Comparison of ENCODE assay signal across 8 cellular contexts in genomic region chr19:14496029-14496848, GRCh38. TPM values are rescaled to one million over a fixed set of nuclear protein-coding genes. Genes with fewer than 3 reads are reported as not detected.
DNase-seq lines count a peak whose midpoint lies in the region; TF ChIP-seq lines count a peak whose summit lies in the region.

Gene GIPC1 (minus strand): TSS chr19:14496127. CDS start chr19:14482976, 13,151 bp downstream.

- H3K27ac Mint-ChIP-seq in IgD-negative memory B cell: peak within 1 kb of the TSS in 2 of 3 donors; percentile 56 to 77

- no peaks in the 10 kb centered on the region for H3K27me3 Mint-ChIP-seq in IgD-negative memory B cell

- no peaks in the 10 kb centered on the region for H3K36me3 Mint-ChIP-seq in IgD-negative memory B cell

- H3K9me3 Mint-ChIP-seq in IgD-negative memory B cell: no peaks in the 10 kb centered on the region

- DNase-seq in AG08396 (ENCODE audit: low spot score): peak; percentile 100
- peak; percentile 95 for DNase-seq in GM19240 (ENCODE audit: insufficient read length, low spot score)
- peak; percentile 94 for DNase-seq in OCI-M2 (lab: John Stamatoyannopoulos, UW; ENCODE audit: unreplicated experiment)
- peak; percentile 87 for DNase-seq in activated T-cell treated with anti-CD3 and anti-CD28 coated beads, Interleukin-2, amount 50 U/mL, for 1 hour
- DNase-seq in epithelial cell of esophagus (ENCODE audit: low read depth): peak; percentile 100
- peak; percentile 98 for DNase-seq in midbrain (lab: John Stamatoyannopoulos, UW)
- DNase-seq in stimulated activated CD8-positive, alpha-beta memory T cell treated with anti-CD3 and anti-CD28 coated beads, Interleukin-15, amount 100 ng/mL, for 4 hours (ENCODE audit: low read depth in 2 of 2): peak; percentile 59 to 66

- H3K4me1 Mint-ChIP-seq in IgD-negative memory B cell: peaks cover 5 to 13% (median 13%) of the 10 kb centered on the region in 3 donors

- peak within 1 kb of the TSS; percentile 79 to 92 (median 84) for H3K4me3 Mint-ChIP-seq in IgD-negative memory B cell

- TF ChIP-seq CTCF in epithelial cell of esophagus (IDR thresholded peaks at IDR 0.05; ENCODE audit: insufficient read depth, low read depth, low read length, missing control alignments): no peak

- peak within 1 kb of the TSS; percentile 89 for H3K4me3 ChIP-seq in epithelial cell of esophagus (ENCODE audit: low read length)

RNA-seq across cellular contexts. Expression of gene GIPC1, which starts in this region (rescaled TPM):
- 10.1 TPM for polyA plus RNA-seq in IgD-negative memory B cell

Comparison
In these comparisons a context has a peak if more than half of its experiments do, and no peak if none do; other contexts are left out.
1. Peak in every context shown above with its lines: DNase-seq and H3K4me3 ChIP-seq.